1 cellular context compared by ENCODE assay signal in genomic region chr7:36366649-36367560, GRCh38.
A peak's percentile ranks its signal among the peaks of the same experiment; 100 is the strongest.
TF ChIP-seq lines count a peak whose summit lies in the region.

No MANE protein-coding gene starts in this region.

TF ChIP-seq in HepG2, 621 proteins besides CTCF, POLR2A, EP300 and RAD21 (continued from another document and continues in another):
- no peak for TF ChIP-seq HINFP (CRISPR knock-in tag; IDR thresholded peaks at IDR 0.05; ENCODE audit: low read depth)
- no peak for TF ChIP-seq ZNF644 (CRISPR knock-in tag; IDR thresholded peaks at IDR 0.05; ENCODE audit: low read depth)
- TF ChIP-seq CREB3 (CRISPR knock-in tag; IDR thresholded peaks at IDR 0.05): no peak
- peak; percentile 86; the same call in 1 of the 2 replicates for TF ChIP-seq MAZ (IDR thresholded peaks at IDR 0.05; ENCODE audit: borderline replicate concordance, low read depth, low read length)
- peak; percentile 74; the same call in 1 of the 2 replicates for TF ChIP-seq MAZ (CRISPR knock-in tag; IDR thresholded peaks at IDR 0.05; ENCODE audit: low read depth)
- no peak; the same call in 1 of the 2 replicates for TF ChIP-seq ZKSCAN8 (CRISPR knock-in tag; IDR thresholded peaks at IDR 0.05; ENCODE audit: borderline replicate concordance)
- TF ChIP-seq SYNCRIP (IDR thresholded peaks at IDR 0.05; ENCODE audit: insufficient read depth, low read depth, low read length): no peak
- no peak for TF ChIP-seq ZFP41 (CRISPR knock-in tag; IDR thresholded peaks at IDR 0.05; ENCODE audit: borderline replicate concordance)
- peak; percentile 69 for TF ChIP-seq HDAC2 (CRISPR knock-in tag; IDR thresholded peaks at IDR 0.05)
- no peak for TF ChIP-seq GABPA (IDR thresholded peaks at IDR 0.05; ENCODE audit: low read depth, low read length)
- TF ChIP-seq GABPA (CRISPR knock-in tag; IDR thresholded peaks at IDR 0.05; ENCODE audit: low read depth): peak; percentile 51; the same call in 1 of the 2 replicates
- no peak for TF ChIP-seq GRHL1 (CRISPR knock-in tag; conservative IDR thresholded peaks at IDR 0.05)
- TF ChIP-seq ZNF230 (CRISPR knock-in tag; IDR thresholded peaks at IDR 0.05): peak; percentile 16; the same call in 1 of the 2 replicates
- no peak for TF ChIP-seq PRDM4 (CRISPR knock-in tag; IDR thresholded peaks at IDR 0.05; ENCODE audit: borderline replicate concordance)
- TF ChIP-seq ZNF407 (CRISPR knock-in tag; IDR thresholded peaks at IDR 0.05; ENCODE audit: not compliant biosample characterization): no peak
- TF ChIP-seq ZNF614 (CRISPR knock-in tag; IDR thresholded peaks at IDR 0.05; ENCODE audit: borderline replicate concordance): peak; percentile 57; the same call in 1 of the 2 replicates
- TF ChIP-seq POGZ (CRISPR knock-in tag; IDR thresholded peaks at IDR 0.05): peak; percentile 88
- TF ChIP-seq YY1 (IDR thresholded peaks at IDR 0.05; ENCODE audit: insufficient read depth, insufficient replicate concordance, low read depth, low read length): peak; percentile 80
- TF ChIP-seq HMG20B (CRISPR knock-in tag; conservative IDR thresholded peaks at IDR 0.05): no peak
- no peak for TF ChIP-seq FOXM1 (CRISPR knock-in tag; IDR thresholded peaks at IDR 0.05)
- TF ChIP-seq TCF7L2 (IDR thresholded peaks at IDR 0.05; ENCODE audit: low read depth, low read length): no peak
- 0 out of 2 replicates have a peak, but pooled peaks have one; percentile 50 for TF ChIP-seq ZNF160 (CRISPR knock-in tag; IDR thresholded peaks at IDR 0.05)
- TF ChIP-seq REPIN1 (CRISPR knock-in tag; IDR thresholded peaks at IDR 0.05; ENCODE audit: borderline replicate concordance, low read depth): peak; percentile 65; the same call in 1 of the 2 replicates
- no peak for TF ChIP-seq MED13 (CRISPR knock-in tag; IDR thresholded peaks at IDR 0.05)
- TF ChIP-seq ZNF232 (CRISPR knock-in tag; IDR thresholded peaks at IDR 0.05; ENCODE audit: borderline replicate concordance): 0 out of 2 replicates have a peak, but pooled peaks have one; percentile 62
- TF ChIP-seq SIX1 (CRISPR knock-in tag; IDR thresholded peaks at IDR 0.05; ENCODE audit: borderline replicate concordance): no peak
- no peak for TF ChIP-seq PPARG (CRISPR knock-in tag; conservative IDR thresholded peaks at IDR 0.05)
- peak; percentile 60 for TF ChIP-seq ZNF709 (CRISPR knock-in tag; IDR thresholded peaks at IDR 0.05)
- TF ChIP-seq CREB1 (IDR thresholded peaks at IDR 0.05): peak; percentile 87
- TF ChIP-seq CREB1 (CRISPR knock-in tag; IDR thresholded peaks at IDR 0.05): no peak
- no peak for TF ChIP-seq FLYWCH1 (CRISPR knock-in tag; IDR thresholded peaks at IDR 0.05)
- no peak for TF ChIP-seq ZBTB49 (CRISPR knock-in tag; IDR thresholded peaks at IDR 0.05; ENCODE audit: borderline replicate concordance)
- no peak for TF ChIP-seq MTF1 (CRISPR knock-in tag; IDR thresholded peaks at IDR 0.05)
- TF ChIP-seq ZHX2 (IDR thresholded peaks at IDR 0.05; ENCODE audit: low read depth): peak; percentile 58; the same call in 1 of the 2 replicates
- TF ChIP-seq ZHX2 (CRISPR knock-in tag; IDR thresholded peaks at IDR 0.05; ENCODE audit: borderline replicate concordance): no peak
- no peak for TF ChIP-seq KLF16 (CRISPR knock-in tag; IDR thresholded peaks at IDR 0.05)
